In the genomic region with DNA sequence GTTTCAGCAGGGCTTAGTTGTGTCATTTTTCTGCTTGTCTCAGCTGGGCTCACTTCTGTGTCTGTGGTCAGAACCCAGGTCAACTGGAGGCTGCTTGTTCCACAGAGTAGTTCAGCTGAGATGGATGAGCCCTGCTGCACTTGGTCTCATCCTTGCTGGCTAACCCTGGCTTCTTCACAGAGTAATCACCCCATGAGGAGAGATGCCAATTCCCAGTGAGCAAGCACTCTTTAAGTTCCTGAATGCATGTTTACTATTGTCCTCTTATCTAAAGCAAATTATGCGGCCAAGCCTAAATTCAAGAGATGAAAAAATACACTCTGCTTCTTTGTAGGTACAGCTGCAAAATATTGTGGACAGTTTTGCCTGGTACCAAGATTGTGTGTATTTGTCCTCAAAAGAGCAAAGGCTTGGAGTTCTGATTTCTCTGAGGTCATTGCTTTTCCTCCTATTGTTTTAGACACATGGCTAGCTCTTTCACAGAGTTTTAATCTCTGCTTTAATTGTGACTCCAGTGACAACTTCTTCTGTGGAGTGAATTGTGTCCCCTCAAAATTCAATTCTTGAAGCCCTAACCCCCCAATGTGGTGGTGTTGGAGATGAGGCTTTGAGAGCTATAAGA, we compare ENCODE assay signal across 13 cellular contexts.
A peak's percentile ranks its signal among the peaks of the same experiment; 100 is the strongest.
DNase-seq lines count a peak whose midpoint lies in the region; ATAC-seq, FAIRE-seq and TF ChIP-seq lines count a peak whose summit lies in the region.
"Had no signal": no experiment of that assay in that cellular context is flagged by ENCODE, and none has a peak within 500 bp of the region (broad histone marks: within the 10 kb centered on the region; RNA-seq: fewer than 3 reads in every experiment).

No MANE protein-coding gene starts in this region.

- peak; percentile 53 for ATAC-seq in upper lobe of right lung
- ATAC-seq: natural killer cell had no signal

- H3K9me3 ChIP-seq in astrocyte (ENCODE audit: insufficient read depth, low read depth, low read length), result no peaks in the 10 kb centered on the region
- H3K9me3 ChIP-seq in upper lobe of right lung, result no peaks in the 10 kb centered on the region
- H3K9me3 ChIP-seq: right lobe of liver had no signal

- H3K27ac ChIP-seq in astrocyte (ENCODE audit: low read depth, low read length) (no peak overlapping the region), upper lobe of right lung (no peak overlapping the region)
- H3K27ac ChIP-seq: right lobe of liver had no signal

- no peak for FAIRE-seq in astrocyte (lab: Jason Lieb, UNC)

- H3K36me3 ChIP-seq in astrocyte (ENCODE audit: insufficient read depth, low read length), result no peaks in the 10 kb centered on the region
- H3K36me3 ChIP-seq in upper lobe of right lung, result no peaks in the 10 kb centered on the region
- H3K36me3 ChIP-seq: right lobe of liver had no signal

- intact Hi-C loops in upper lobe of right lung (cut with DNase I), result no loop called here

- H3K4me3 ChIP-seq in astrocyte (ENCODE audit: insufficient read depth, low read depth, low read length), result no peak overlapping the region
- H3K4me3 ChIP-seq in upper lobe of right lung, result no peak overlapping the region
- H3K4me3 ChIP-seq: right lobe of liver had no signal

- H3K27me3 Mint-ChIP-seq in HFFc6 (ENCODE audit: insufficient read depth) (no peaks in the 10 kb centered on the region), astrocyte (ENCODE audit: low read depth, unreplicated experiment) (no peaks in the 10 kb centered on the region)
- H3K27me3 Mint-ChIP-seq: CD8-positive, alpha-beta memory T cell had no signal

- no peak overlapping the region for H2AFZ ChIP-seq in astrocyte (ENCODE audit: low read depth, low read length)

- H4K20me1 ChIP-seq in astrocyte (ENCODE audit: insufficient read depth, low read length), result no peaks in the 10 kb centered on the region

- TF ChIP-seq CTCF in HFFc6 (IDR thresholded peaks at IDR 0.05) (no peak), astrocyte (IDR thresholded peaks at IDR 0.05; ENCODE audit: insufficient read depth, low read depth, low read length) (no peak), upper lobe of right lung (IDR thresholded peaks at IDR 0.05) (no peak)

- peak overlapping the region; percentile 43 for H3K27ac Mint-ChIP-seq in HFFc6
- no peak overlapping the region for H3K27ac Mint-ChIP-seq in astrocyte (ENCODE audit: unreplicated experiment)
- H3K27ac Mint-ChIP-seq: activated naive CD4-positive, alpha-beta T cell treated with anti-CD3 and anti-CD28 coated beads for 36 hours; natural killer cell had no signal

- H3K4me3 Mint-ChIP-seq in HFFc6 (peak overlapping the region; percentile 20; the same call in 1 of the 2 replicates), astrocyte (ENCODE audit: unreplicated experiment) (no peak overlapping the region)
- H3K4me3 Mint-ChIP-seq: activated naive CD4-positive, alpha-beta T cell treated with anti-CD3 and anti-CD28 coated beads for 36 hours; CD8-positive, alpha-beta memory T cell; natural killer cell had no signal

- H3K9me3 Mint-ChIP-seq in HFFc6 (peaks cover 10% of the 10 kb centered on the region; the same call in 1 of the 2 replicates), astrocyte (ENCODE audit: unreplicated experiment) (peaks cover 2% of the 10 kb centered on the region)

- peak; percentile 38 for DNase-seq in HFFc6
- DNase-seq in astrocyte (ENCODE audit: low read depth), result peak; percentile 88
- peak; percentile 55 for DNase-seq in glomerular visceral epithelial cell (ENCODE audit: extremely low spot score)
- DNase-seq in upper lobe of right lung, result no peak
- no peak for DNase-seq in GF-D8 (lab: John Stamatoyannopoulos, UW)
- no peak for DNase-seq in NCI-H1436 treated with DMSO at 0.1 percent for 48 hours (lab: John Stamatoyannopoulos, UW)
- no peak for DNase-seq in ureter (ENCODE audit: low spot score)
- DNase-seq: activated naive CD4-positive, alpha-beta T cell treated with anti-CD3 and anti-CD28 coated beads for 36 hours; CD8-positive, alpha-beta memory T cell; GOT3; natural killer cell; right lobe of liver; stimulated activated CD4-positive, alpha-beta T cell treated with anti-CD3 and anti-CD28 coated beads, Interleukin-4, amount 100 ng/mL, for 24 hours had no signal

- H3K4me1 ChIP-seq in astrocyte (ENCODE audit: insufficient read depth, low read length) (peaks cover 19% of the 10 kb centered on the region), upper lobe of right lung (peaks cover 6% of the 10 kb centered on the region)
- H3K4me1 ChIP-seq: right lobe of liver had no signal

- H3K4me2 ChIP-seq in astrocyte (ENCODE audit: low read length), result no peak overlapping the region

- H3K36me3 Mint-ChIP-seq in HFFc6 (ENCODE audit: low read depth) (peaks cover 7% of the 10 kb centered on the region), astrocyte (ENCODE audit: low read depth, unreplicated experiment) (no peaks in the 10 kb centered on the region)
- H3K36me3 Mint-ChIP-seq: CD8-positive, alpha-beta memory T cell; natural killer cell had no signal

- H3K27me3 ChIP-seq in astrocyte (ENCODE audit: insufficient read depth, low read length), result no peaks in the 10 kb centered on the region
- H3K27me3 ChIP-seq in upper lobe of right lung, result no peaks in the 10 kb centered on the region
- H3K27me3 ChIP-seq: right lobe of liver had no signal

- H3K9ac ChIP-seq in astrocyte (ENCODE audit: low read length), result no peak overlapping the region

- no peaks in the 10 kb centered on the region for H3K79me2 ChIP-seq in astrocyte (ENCODE audit: insufficient read depth, low read length)

- H3K4me1 Mint-ChIP-seq in HFFc6 (ENCODE audit: low read depth) (peaks cover 64% of the 10 kb centered on the region), astrocyte (ENCODE audit: low read depth, unreplicated experiment) (peaks cover 25% of the 10 kb centered on the region)
- H3K4me1 Mint-ChIP-seq: CD8-positive, alpha-beta memory T cell; natural killer cell had no signal

Comparison
In these comparisons a context has a peak if more than half of its experiments do, and no peak if none do; other contexts are left out.
1. DNase-seq: peak in HFFc6 (single experiment), astrocyte (single experiment) and glomerular visceral epithelial cell (single experiment); none in upper lobe of right lung (single experiment), GF-D8 (single experiment), NCI-H1436 treated with DMSO at 0.1 percent for 48 hours (single experiment) and ureter (single experiment).